1 cellular context compared by ENCODE assay signal in genomic region chr2:112001136-112001764, GRCh38.
TF ChIP-seq lines count a peak whose summit lies in the region.

No MANE protein-coding gene starts in this region.

TF ChIP-seq in K562, 482 proteins besides CTCF, POLR2A, EP300 and RAD21 (continued from another document):
- no peak for TF ChIP-seq RNF219 (CRISPR knock-in tag; IDR thresholded peaks at IDR 0.05)
- TF ChIP-seq CAMTA2 (CRISPR knock-in tag; conservative IDR thresholded peaks at IDR 0.05) = no peak
- no peak for TF ChIP-seq NR2C2 (CRISPR knock-in tag; IDR thresholded peaks at IDR 0.05)
- TF ChIP-seq NR2C2 (tag; IDR thresholded peaks at IDR 0.05) = peak; percentile 20; the same call in 1 of the 2 replicates
- no peak for TF ChIP-seq THAP7 (CRISPR knock-in tag; IDR thresholded peaks at IDR 0.05)
- 0 out of 2 replicates have a peak, but pooled peaks have one; percentile 19 for TF ChIP-seq ARID1B (IDR thresholded peaks at IDR 0.05)
- TF ChIP-seq, protein P1, sequence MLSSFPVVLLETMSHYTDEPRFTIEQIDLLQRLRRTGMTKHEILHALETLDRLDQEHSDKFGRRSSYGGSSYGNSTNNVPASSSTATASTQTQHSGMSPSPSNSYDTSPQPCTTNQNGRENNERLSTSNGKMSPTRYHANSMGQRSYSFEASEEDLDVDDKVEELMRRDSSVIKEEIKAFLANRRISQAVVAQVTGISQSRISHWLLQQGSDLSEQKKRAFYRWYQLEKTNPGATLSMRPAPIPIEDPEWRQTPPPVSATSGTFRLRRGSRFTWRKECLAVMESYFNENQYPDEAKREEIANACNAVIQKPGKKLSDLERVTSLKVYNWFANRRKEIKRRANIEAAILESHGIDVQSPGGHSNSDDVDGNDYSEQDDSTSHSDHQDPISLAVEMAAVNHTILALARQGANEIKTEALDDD (IDR thresholded peaks at IDR 0.05) = peak; percentile 60; the same call in 1 of the 2 replicates
- peak; percentile 54 for TF ChIP-seq MEIS2 (IDR thresholded peaks at IDR 0.05; ENCODE audit: partially characterized antibody)
- no peak for TF ChIP-seq MBD1 (CRISPR knock-in tag; IDR thresholded peaks at IDR 0.05)
- TF ChIP-seq TEAD4 (IDR thresholded peaks at IDR 0.05; ENCODE audit: low read length) = peak; percentile 49; the same call in 1 of the 2 replicates
- no peak for TF ChIP-seq TEAD4 (CRISPR knock-in tag; IDR thresholded peaks at IDR 0.05; ENCODE audit: borderline replicate concordance)
- TF ChIP-seq HCFC1 (IDR thresholded peaks at IDR 0.05; ENCODE audit: low read depth, low read length) = no peak
- TF ChIP-seq, protein P2, sequence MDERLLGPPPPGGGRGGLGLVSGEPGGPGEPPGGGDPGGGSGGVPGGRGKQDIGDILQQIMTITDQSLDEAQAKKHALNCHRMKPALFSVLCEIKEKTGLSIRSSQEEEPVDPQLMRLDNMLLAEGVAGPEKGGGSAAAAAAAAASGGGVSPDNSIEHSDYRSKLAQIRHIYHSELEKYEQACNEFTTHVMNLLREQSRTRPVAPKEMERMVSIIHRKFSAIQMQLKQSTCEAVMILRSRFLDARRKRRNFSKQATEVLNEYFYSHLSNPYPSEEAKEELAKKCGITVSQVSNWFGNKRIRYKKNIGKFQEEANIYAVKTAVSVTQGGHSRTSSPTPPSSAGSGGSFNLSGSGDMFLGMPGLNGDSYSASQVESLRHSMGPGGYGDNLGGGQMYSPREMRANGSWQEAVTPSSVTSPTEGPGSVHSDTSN (CRISPR knock-in tag; IDR thresholded peaks at IDR 0.05; ENCODE audit: low read depth) = no peak
- TF ChIP-seq, protein P2 (tag; conservative IDR thresholded peaks at IDR 0.05; ENCODE audit: low read depth) = peak; percentile 48
- no peak for TF ChIP-seq RAD51 (IDR thresholded peaks at IDR 0.05; ENCODE audit: borderline replicate concordance, low read depth)
- no peak for TF ChIP-seq CSDE1 (IDR thresholded peaks at IDR 0.05)
- TF ChIP-seq RCOR1 (IDR thresholded peaks at IDR 0.05; ENCODE audit: borderline replicate concordance in 1 of 2, low read depth in 2 of 2, low read length in 2 of 2) = peak in 1 of 2 experiments; percentile 49; a peak in 1 of 4 replicates
- TF ChIP-seq ZNF76 (CRISPR knock-in tag; IDR thresholded peaks at IDR 0.05; ENCODE audit: borderline replicate concordance) = no peak
- TF ChIP-seq ESRRA (IDR thresholded peaks at IDR 0.05; ENCODE audit: borderline replicate concordance, low read depth) = peak; percentile 70
- no peak for TF ChIP-seq ZNF764 (CRISPR knock-in tag; IDR thresholded peaks at IDR 0.05; ENCODE audit: low read depth)
- TF ChIP-seq JUND (IDR thresholded peaks at IDR 0.05; ENCODE audit: borderline replicate concordance, low read depth, low read length) = no peak
- TF ChIP-seq JUND (tag; IDR thresholded peaks at IDR 0.05; ENCODE audit: borderline replicate concordance, low read depth, low read length) = no peak; the same call in 2 of the 3 replicates
- TF ChIP-seq CTBP1 (IDR thresholded peaks at IDR 0.05; ENCODE audit: borderline replicate concordance) = peak; percentile 57; the same call in 1 of the 2 replicates
- TF ChIP-seq E2F6 (IDR thresholded peaks at IDR 0.05; ENCODE audit: borderline replicate concordance in 1 of 2, extremely low read depth in 1 of 2, insufficient read depth in 1 of 2, insufficient read length in 1 of 2, low read depth in 1 of 2, low read length in 1 of 2, poor library complexity in 1 of 2, severe bottlenecking in 1 of 2) = no peak
- TF ChIP-seq SUPT5H (IDR thresholded peaks at IDR 0.05) = no peak
- TF ChIP-seq PURB (CRISPR knock-in tag; IDR thresholded peaks at IDR 0.05; ENCODE audit: low read depth) = no peak
- no peak for TF ChIP-seq BRD9 (IDR thresholded peaks at IDR 0.05; ENCODE audit: low read depth, partially characterized antibody)
- TF ChIP-seq ZNF436 (CRISPR knock-in tag; IDR thresholded peaks at IDR 0.05) = no peak
- TF ChIP-seq TAF15 (IDR thresholded peaks at IDR 0.05; ENCODE audit: low read depth, low read length) = no peak
- TF ChIP-seq, protein P3, sequence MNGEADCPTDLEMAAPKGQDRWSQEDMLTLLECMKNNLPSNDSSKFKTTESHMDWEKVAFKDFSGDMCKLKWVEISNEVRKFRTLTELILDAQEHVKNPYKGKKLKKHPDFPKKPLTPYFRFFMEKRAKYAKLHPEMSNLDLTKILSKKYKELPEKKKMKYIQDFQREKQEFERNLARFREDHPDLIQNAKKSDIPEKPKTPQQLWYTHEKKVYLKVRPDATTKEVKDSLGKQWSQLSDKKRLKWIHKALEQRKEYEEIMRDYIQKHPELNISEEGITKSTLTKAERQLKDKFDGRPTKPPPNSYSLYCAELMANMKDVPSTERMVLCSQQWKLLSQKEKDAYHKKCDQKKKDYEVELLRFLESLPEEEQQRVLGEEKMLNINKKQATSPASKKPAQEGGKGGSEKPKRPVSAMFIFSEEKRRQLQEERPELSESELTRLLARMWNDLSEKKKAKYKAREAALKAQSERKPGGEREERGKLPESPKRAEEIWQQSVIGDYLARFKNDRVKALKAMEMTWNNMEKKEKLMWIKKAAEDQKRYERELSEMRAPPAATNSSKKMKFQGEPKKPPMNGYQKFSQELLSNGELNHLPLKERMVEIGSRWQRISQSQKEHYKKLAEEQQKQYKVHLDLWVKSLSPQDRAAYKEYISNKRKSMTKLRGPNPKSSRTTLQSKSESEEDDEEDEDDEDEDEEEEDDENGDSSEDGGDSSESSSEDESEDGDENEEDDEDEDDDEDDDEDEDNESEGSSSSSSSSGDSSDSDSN (IDR thresholded peaks at IDR 0.05; ENCODE audit: borderline replicate concordance in 1 of 2, low read depth in 2 of 2, low read length in 2 of 2) = no peak
- no peak for TF ChIP-seq MITF (IDR thresholded peaks at IDR 0.05)
- no peak for TF ChIP-seq ZNF408 (CRISPR knock-in tag; IDR thresholded peaks at IDR 0.05; ENCODE audit: low read depth)
- TF ChIP-seq MTA2 (IDR thresholded peaks at IDR 0.05; ENCODE audit: low read depth) = no peak
- 0 out of 2 replicates have a peak, but pooled peaks have one; percentile 3 for TF ChIP-seq CBFA2T3 (IDR thresholded peaks at IDR 0.05)
